Comparison of ENCODE assay signal across 9 cellular contexts in the genomic region with DNA sequence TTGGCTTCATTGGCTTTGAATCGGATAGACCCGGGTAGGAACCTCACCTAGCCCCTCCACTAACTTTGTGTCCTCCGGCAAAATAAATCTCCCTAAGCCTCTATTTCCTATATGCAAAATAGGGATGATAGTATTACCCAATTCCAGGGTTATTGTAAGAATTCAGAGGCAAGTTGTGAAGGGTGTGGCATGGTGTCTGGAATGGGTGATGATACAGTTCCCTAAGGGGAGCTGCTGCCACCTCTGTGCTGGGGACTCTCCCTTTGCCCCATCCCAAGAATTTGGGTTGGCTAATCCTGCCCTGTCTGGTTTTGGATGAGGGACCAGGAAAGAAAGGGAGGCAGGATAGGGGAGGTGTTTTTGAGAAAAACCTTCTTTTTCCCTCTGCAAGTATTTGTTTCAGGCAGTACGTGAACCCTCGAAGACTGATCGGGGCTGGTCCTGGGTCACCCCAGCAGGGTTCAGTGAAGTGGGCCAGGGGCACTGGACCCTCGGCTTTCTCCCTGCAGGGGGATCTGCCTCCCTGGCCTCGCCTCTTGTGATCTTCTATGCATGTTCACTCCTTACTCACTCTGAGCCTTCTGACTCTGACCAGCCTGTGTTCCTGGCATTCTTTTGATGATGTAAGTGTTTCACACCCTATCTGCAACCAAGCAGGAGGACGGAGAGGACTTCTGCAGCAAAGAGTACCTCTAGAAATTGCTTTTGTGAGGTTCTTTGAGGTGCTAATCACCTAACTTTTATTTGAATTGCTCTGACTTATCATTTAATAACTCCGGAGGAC.
DNase-seq lines count a peak whose midpoint lies in the region; ATAC-seq, FAIRE-seq and TF ChIP-seq lines count a peak whose summit lies in the region.
"Had no signal": no experiment of that assay in that cellular context is flagged by ENCODE, and none has a peak within 500 bp of the region (broad histone marks: within the 10 kb centered on the region; RNA-seq: fewer than 3 reads in every experiment).

No MANE protein-coding gene starts in this region.

- no peak overlapping the region for H2AFZ ChIP-seq in DND-41 (ENCODE audit: low read depth, low read length)

- H3K4me1 ChIP-seq in DND-41 (ENCODE audit: insufficient read depth, low read length) (peaks cover 73% of the 10 kb centered on the region), Peyer's patch (peaks cover 12 to 93% (median 34%) of the 10 kb centered on the region in 4 donors)

- no peak for FAIRE-seq in H54 (lab: Jason Lieb, UNC)
- FAIRE-seq: GM18507 had no signal

- peak overlapping the region; percentile 61; the same call in 1 of the 2 replicates for H3K9ac ChIP-seq in DND-41 (ENCODE audit: low read depth, low read length)

- no peaks in the 10 kb centered on the region for H3K9me3 Mint-ChIP-seq in effector memory CD8-positive, alpha-beta T cell
- no peaks in the 10 kb centered on the region for H3K9me3 Mint-ChIP-seq in nephron

- peak in 1 of 2 donors; percentile 48 for TF ChIP-seq POLR2A in Peyer's patch (IDR thresholded peaks at IDR 0.05)
- TF ChIP-seq POLR2A in H54 (IDR thresholded peaks at IDR 0.05; ENCODE audit: low read depth, low read length): no peak

- H3K4me3 ChIP-seq in DND-41 (ENCODE audit: low read depth in 1 of 2, low read length in 2 of 2) (no peak overlapping the region), Peyer's patch (no peak overlapping the region)

- H3K27me3 Mint-ChIP-seq in effector memory CD8-positive, alpha-beta T cell: no peaks in the 10 kb centered on the region
- peaks cover 5% of the 10 kb centered on the region for H3K27me3 Mint-ChIP-seq in nephron (ENCODE audit: low read depth)

- TF ChIP-seq CTCF in DND-41 (IDR thresholded peaks at IDR 0.05; ENCODE audit: borderline replicate concordance, extremely low read depth, low read length, poor library complexity, severe bottlenecking) (no peak), Peyer's patch (IDR thresholded peaks at IDR 0.05) (no peak), nephron (IDR thresholded peaks at IDR 0.05; ENCODE audit: unreplicated experiment in 3 of 3) (no peak)

- H3K4me3 Mint-ChIP-seq in effector memory CD8-positive, alpha-beta T cell: peak overlapping the region; percentile 82 to 86
- no peak overlapping the region for H3K4me3 Mint-ChIP-seq in nephron

- H3K9me3 ChIP-seq in DND-41 (ENCODE audit: insufficient read depth, low read length, severe bottlenecking) (no peaks in the 10 kb centered on the region), Peyer's patch (no peaks in the 10 kb centered on the region)

- H3K27ac ChIP-seq in DND-41 (ENCODE audit: low read length): peak overlapping the region; percentile 95
- H3K27ac ChIP-seq in Peyer's patch: peak overlapping the region; percentile 58 to 92 (median 76)

- H3K27ac Mint-ChIP-seq in effector memory CD8-positive, alpha-beta T cell: peak overlapping the region; percentile 89 to 98
- peak overlapping the region; percentile 59 to 80 (median 68) for H3K27ac Mint-ChIP-seq in nephron

- H3K4me2 ChIP-seq in DND-41 (ENCODE audit: insufficient read depth, low read length): peak overlapping the region; percentile 85

- H3K36me3 ChIP-seq in DND-41 (ENCODE audit: insufficient read depth, low read length): no peaks in the 10 kb centered on the region
- H3K36me3 ChIP-seq in Peyer's patch: no peaks in the 10 kb centered on the region

- H4K20me1 ChIP-seq in DND-41 (ENCODE audit: insufficient read depth, low read length): peaks cover 15% of the 10 kb centered on the region; the same call in 1 of the 2 replicates

- H3K27me3 ChIP-seq in DND-41 (ENCODE audit: insufficient read depth, low read length, poor library complexity) (no peaks in the 10 kb centered on the region), Peyer's patch (no peaks in the 10 kb centered on the region)

- no peak for ATAC-seq in DND-41 (ENCODE audit: insufficient read depth, low read depth)
- no peak for ATAC-seq in effector memory CD8-positive, alpha-beta T cell (replicated peaks)
- ATAC-seq in HG02981 (IDR thresholded peaks at IDR 0.05; ENCODE audit: unreplicated experiment): no peak
- ATAC-seq in GM18517 (IDR thresholded peaks at IDR 0.05; ENCODE audit: unreplicated experiment): no peak

- peaks cover 34% of the 10 kb centered on the region for H3K36me3 Mint-ChIP-seq in effector memory CD8-positive, alpha-beta T cell (ENCODE audit: insufficient read depth)
- H3K36me3 Mint-ChIP-seq in nephron (ENCODE audit: low read depth): no peaks in the 10 kb centered on the region

- peaks cover 68 to 83% of the 10 kb centered on the region in 2 donors for H3K4me1 Mint-ChIP-seq in effector memory CD8-positive, alpha-beta T cell (ENCODE audit: low read depth in 2 of 2)
- H3K4me1 Mint-ChIP-seq in nephron: peaks cover 80% of the 10 kb centered on the region

- H3K79me2 ChIP-seq in DND-41 (ENCODE audit: insufficient read depth, low read length): peaks cover 71% of the 10 kb centered on the region

- no peak for DNase-seq in DND-41
- peak in 2 of 3 donors; percentile 12 to 74 for DNase-seq in Peyer's patch
- DNase-seq in effector memory CD8-positive, alpha-beta T cell: no peak
- DNase-seq in H54 (ENCODE audit: insufficient read length, low spot score): no peak
- DNase-seq in NCI-H187 treated with DMSO at 0.1 percent for 48 hours (lab: John Stamatoyannopoulos, UW): no peak

Comparison
In these comparisons a context has a peak if more than half of its experiments do, and no peak if none do; other contexts are left out.
1. DNase-seq: peak in Peyer's patch (2 of 3); none in DND-41 (single experiment), effector memory CD8-positive, alpha-beta T cell (0 of 3), H54 (single experiment) and NCI-H187 treated with DMSO at 0.1 percent for 48 hours (single experiment).
2. H3K4me3 Mint-ChIP-seq: peak in effector memory CD8-positive, alpha-beta T cell (2 of 2); none in nephron (0 of 3).